8 cellular contexts compared by ENCODE assay signal in the genomic region with DNA sequence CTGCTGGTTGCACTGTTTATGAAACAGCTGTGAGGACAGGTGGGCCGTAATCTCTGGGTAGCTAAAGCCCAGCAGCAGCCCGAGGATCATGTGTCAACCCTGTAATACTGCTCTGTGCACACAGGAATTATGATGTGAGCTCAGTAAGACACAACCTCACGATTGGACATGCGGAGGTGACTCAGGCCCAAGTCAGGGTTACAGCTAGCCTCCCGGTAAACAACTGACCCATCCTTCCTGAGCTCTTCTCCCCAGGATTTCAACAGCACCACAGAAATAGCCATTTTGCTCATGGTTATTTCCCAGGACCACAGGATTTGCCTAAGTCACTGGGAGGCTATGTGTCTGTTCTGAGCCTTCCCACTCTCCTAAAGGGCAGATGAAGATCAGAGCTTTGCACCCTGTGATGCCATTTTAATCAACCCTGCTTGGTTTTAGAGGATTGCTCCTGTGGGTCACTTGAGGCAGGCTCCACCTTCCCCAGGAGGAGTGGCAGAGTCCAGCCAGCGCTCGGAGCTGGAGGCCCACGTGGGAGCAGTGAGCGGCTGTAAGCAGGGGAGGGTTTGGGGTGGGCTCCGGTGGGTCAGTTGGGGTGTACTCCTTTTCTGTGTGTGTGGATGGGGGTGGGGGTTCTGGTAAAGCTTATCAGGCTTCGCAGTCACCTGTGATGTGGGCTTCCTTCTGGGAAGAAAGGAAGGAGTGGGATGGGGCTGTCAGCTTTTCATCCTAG. TPM values are rescaled to one million over a fixed set of nuclear protein-coding genes. Genes with fewer than 3 reads are reported as not detected.
A peak's percentile ranks its signal among the peaks of the same experiment; 100 is the strongest.
DNase-seq lines count a peak whose midpoint lies in the region; ATAC-seq and TF ChIP-seq lines count a peak whose summit lies in the region.

A gene (plus strand): TSS at position 363 of the 730 bp plus-strand sequence. CDS start 6,256 bp downstream, outside the sequence.

- H3K36me3 Mint-ChIP-seq in natural killer cell treated with Interleukin-12 subunit alpha and Interleukin-12 subunit beta and Interleukin-15 and Interleukin-18, amount 100 ng/mL, for 72 hours = no peaks in the 10 kb centered on the region

- H4K20me1 ChIP-seq in Karpas-422 (ENCODE audit: insufficient read depth, low read depth, low read length) (no peaks in the 10 kb centered on the region), SK-N-SH (ENCODE audit: insufficient read depth) (no peaks in the 10 kb centered on the region)

- H3K4me3 Mint-ChIP-seq in natural killer cell treated with Interleukin-12 subunit alpha and Interleukin-12 subunit beta and Interleukin-15 and Interleukin-18, amount 100 ng/mL, for 72 hours = peak within 1 kb of the TSS; percentile 84

- peaks cover 2 to 14% of the 10 kb centered on the region in 2 donors for H3K27me3 Mint-ChIP-seq in natural killer cell treated with Interleukin-12 subunit alpha and Interleukin-12 subunit beta and Interleukin-15 and Interleukin-18, amount 100 ng/mL, for 72 hours

- DNase-seq in A172 (ENCODE audit: low spot score) = peak; percentile 91
- DNase-seq in GM12864 (ENCODE audit: low read depth) = no peak
- peak; percentile 68 for DNase-seq in Karpas-422
- peak; percentile 50 for DNase-seq in SK-N-SH
- no peak for DNase-seq in natural killer cell treated with Interleukin-12 subunit alpha and Interleukin-12 subunit beta and Interleukin-15 and Interleukin-18, amount 100 ng/mL, for 72 hours (ENCODE audit: low spot score)
- no peak for DNase-seq in SIG-M5 treated with dmso at 0.1 percent for 504 hours (lab: John Stamatoyannopoulos, UW; ENCODE audit: unreplicated experiment)

- H3K4me1 ChIP-seq in Karpas-422 (ENCODE audit: low read length) (peaks cover 65% of the 10 kb centered on the region), SK-N-SH (ENCODE audit: control insufficient read depth in 1 of 2, insufficient read depth in 2 of 2, low read depth in 1 of 2, low read length in 1 of 2) (peaks cover 12 to 34% of the 10 kb centered on the region in 2 experiments; a peak in 3 of 4 replicates), endocrine pancreas (ENCODE audit: control insufficient read depth, insufficient read depth, low read length) (peaks cover 10% of the 10 kb centered on the region)

- peak within 1 kb of the TSS; percentile 69 for H3K9ac ChIP-seq in Karpas-422 (ENCODE audit: low read length)
- peak within 1 kb of the TSS; percentile 58 for H3K9ac ChIP-seq in SK-N-SH
- peak within 1 kb of the TSS; percentile 99 for H3K9ac ChIP-seq in endocrine pancreas (ENCODE audit: control insufficient read depth, insufficient read depth, low read length)

- H3K27ac ChIP-seq in Karpas-422 (ENCODE audit: low read length) (peak within 1 kb of the TSS; percentile 93), SK-N-SH (ENCODE audit: low read depth in 2 of 2, low read length in 1 of 2) (peak within 1 kb of the TSS; percentile 70 to 78)

- H3K27ac Mint-ChIP-seq in natural killer cell treated with Interleukin-12 subunit alpha and Interleukin-12 subunit beta and Interleukin-15 and Interleukin-18, amount 100 ng/mL, for 72 hours = peak within 1 kb of the TSS; percentile 66 to 76

- H3K4me3 ChIP-seq in GM12864 (ENCODE audit: low read depth, low read length) (peak within 1 kb of the TSS; percentile 72), Karpas-422 (ENCODE audit: low read length) (peak within 1 kb of the TSS; percentile 65), SK-N-SH (ENCODE audit: low read depth in 2 of 2, low read length in 1 of 2) (peak within 1 kb of the TSS; percentile 35 to 62), endocrine pancreas (ENCODE audit: control insufficient read depth, insufficient read depth, low read length) (peak within 1 kb of the TSS; percentile 75)

- peak within 1 kb of the TSS; percentile 84 for H2AFZ ChIP-seq in Karpas-422 (ENCODE audit: low read length)
- H2AFZ ChIP-seq in SK-N-SH (ENCODE audit: low read depth) = peak within 1 kb of the TSS; percentile 85

- no peak for TF ChIP-seq EP300 in SK-N-SH (IDR thresholded peaks at IDR 0.05; ENCODE audit: borderline replicate concordance in 1 of 2, low read depth in 1 of 2, low read length in 1 of 2)

- H3K36me3 ChIP-seq in Karpas-422 (ENCODE audit: insufficient read depth, low read length) = no peaks in the 10 kb centered on the region
- no peaks in the 10 kb centered on the region for H3K36me3 ChIP-seq in SK-N-SH (replicated peaks in 1 of 2; ENCODE audit: control insufficient read depth in 1 of 2, insufficient read depth in 2 of 2, low read length in 1 of 2)
- no peaks in the 10 kb centered on the region for H3K36me3 ChIP-seq in endocrine pancreas (ENCODE audit: control insufficient read depth, insufficient read depth, low read length)

- no peaks in the 10 kb centered on the region for H3K79me2 ChIP-seq in Karpas-422 (ENCODE audit: low read length)
- no peaks in the 10 kb centered on the region for H3K79me2 ChIP-seq in SK-N-SH (ENCODE audit: insufficient read depth)

- POLR2A ChIA-PET in SK-N-SH (lab: Yijun Ruan, JAX) = interaction anchor here (1.3 to 2.0 kb wide), 3 partner anchors 49 to 86 kb away, joined by 3 to 5 read pairs (median 4); a partner anchor contains a TSS

- 41% methylated on average over 7 of the region's 11 CpGs for WGBS in SK-N-SH (ENCODE audit: low lambda C conversion rate)

- H3K9me3 ChIP-seq in Karpas-422 (ENCODE audit: low read length) = no peaks in the 10 kb centered on the region
- H3K9me3 ChIP-seq in SK-N-SH = no peaks in the 10 kb centered on the region
- H3K9me3 ChIP-seq in endocrine pancreas (ENCODE audit: control insufficient read depth, low read length) = no peaks in the 10 kb centered on the region

- CTCF ChIA-PET in SK-N-SH (lab: Yijun Ruan, JAX) = interaction anchor here (0.8 to 3.0 kb wide), 8 partner anchors 9 to 280 kb away, joined by 3 to 18 read pairs (median 4); a partner anchor contains a TSS

- no peak for TF ChIP-seq RAD21 in SK-N-SH (IDR thresholded peaks at IDR 0.05; ENCODE audit: low read length)

- TF ChIP-seq CTCF in GM12864 (IDR thresholded peaks at IDR 0.05; ENCODE audit: low read depth, low read length, missing control alignments) (no peak), SK-N-SH (IDR thresholded peaks at IDR 0.05) (no peak)

- H3K4me2 ChIP-seq in Karpas-422 (ENCODE audit: low read depth, low read length, poor library complexity, severe bottlenecking) = peak within 1 kb of the TSS; percentile 76
- peak within 1 kb of the TSS; percentile 82 for H3K4me2 ChIP-seq in SK-N-SH

- H3K9me3 Mint-ChIP-seq in natural killer cell treated with Interleukin-12 subunit alpha and Interleukin-12 subunit beta and Interleukin-15 and Interleukin-18, amount 100 ng/mL, for 72 hours = no peaks in the 10 kb centered on the region

- no peaks in the 10 kb centered on the region for H3F3A ChIP-seq in SK-N-SH (replicated peaks; ENCODE audit: insufficient read depth)

- H3K9me2 ChIP-seq in Karpas-422 (replicated peaks; ENCODE audit: insufficient read depth, low read length) (no peaks in the 10 kb centered on the region), SK-N-SH (no peaks in the 10 kb centered on the region)

- H3K4me1 Mint-ChIP-seq in natural killer cell treated with Interleukin-12 subunit alpha and Interleukin-12 subunit beta and Interleukin-15 and Interleukin-18, amount 100 ng/mL, for 72 hours (ENCODE audit: low read depth in 2 of 2) = peaks cover 44 to 53% of the 10 kb centered on the region in 2 donors

- H3K27me3 ChIP-seq in Karpas-422 (ENCODE audit: low read length) (no peaks in the 10 kb centered on the region), SK-N-SH (ENCODE audit: insufficient read depth) (no peaks in the 10 kb centered on the region), endocrine pancreas (ENCODE audit: control insufficient read depth, insufficient read depth, low read length) (no peaks in the 10 kb centered on the region)

- ATAC-seq in natural killer cell treated with Interleukin-12 subunit alpha and Interleukin-12 subunit beta and Interleukin-15 and Interleukin-18, amount 100 ng/mL, for 72 hours = peak; percentile 25 to 64
- ATAC-seq in HG03175 (IDR thresholded peaks at IDR 0.05; ENCODE audit: unreplicated experiment) = no peak

TF ChIP-seq in SK-N-SH, 30 proteins besides CTCF, POLR2A, EP300 and RAD21 (continues in another document):
- TF ChIP-seq EZH2phosphoT487 (IDR thresholded peaks at IDR 0.05; ENCODE audit: borderline replicate concordance, low read depth) = no peak
- peak; percentile 45; the same call in 1 of the 2 replicates for TF ChIP-seq FOSL2 (IDR thresholded peaks at IDR 0.05; ENCODE audit: borderline replicate concordance, low read depth)
- no peak for TF ChIP-seq ELF1 (IDR thresholded peaks at IDR 0.05)
- TF ChIP-seq RXRA (IDR thresholded peaks at IDR 0.05; ENCODE audit: borderline replicate concordance, low read depth) = no peak
- TF ChIP-seq NFIC (IDR thresholded peaks at IDR 0.05; ENCODE audit: borderline replicate concordance) = no peak
- no peak for TF ChIP-seq MEF2A (IDR thresholded peaks at IDR 0.05; ENCODE audit: borderline replicate concordance, low read depth)
- TF ChIP-seq, protein P1, sequence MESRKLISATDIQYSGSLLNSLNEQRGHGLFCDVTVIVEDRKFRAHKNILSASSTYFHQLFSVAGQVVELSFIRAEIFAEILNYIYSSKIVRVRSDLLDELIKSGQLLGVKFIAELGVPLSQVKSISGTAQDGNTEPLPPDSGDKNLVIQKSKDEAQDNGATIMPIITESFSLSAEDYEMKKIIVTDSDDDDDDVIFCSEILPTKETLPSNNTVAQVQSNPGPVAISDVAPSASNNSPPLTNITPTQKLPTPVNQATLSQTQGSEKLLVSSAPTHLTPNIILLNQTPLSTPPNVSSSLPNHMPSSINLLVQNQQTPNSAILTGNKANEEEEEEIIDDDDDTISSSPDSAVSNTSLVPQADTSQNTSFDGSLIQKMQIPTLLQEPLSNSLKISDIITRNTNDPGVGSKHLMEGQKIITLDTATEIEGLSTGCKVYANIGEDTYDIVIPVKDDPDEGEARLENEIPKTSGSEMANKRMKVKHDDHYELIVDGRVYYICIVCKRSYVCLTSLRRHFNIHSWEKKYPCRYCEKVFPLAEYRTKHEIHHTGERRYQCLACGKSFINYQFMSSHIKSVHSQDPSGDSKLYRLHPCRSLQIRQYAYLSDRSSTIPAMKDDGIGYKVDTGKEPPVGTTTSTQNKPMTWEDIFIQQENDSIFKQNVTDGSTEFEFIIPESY (IDR thresholded peaks at IDR 0.05; ENCODE audit: borderline replicate concordance, low read depth) = no peak
- no peak for TF ChIP-seq YY1 (IDR thresholded peaks at IDR 0.05; ENCODE audit: low read depth)
- TF ChIP-seq GABPA (IDR thresholded peaks at IDR 0.05; ENCODE audit: low read depth) = no peak

RNA-seq across cellular contexts. Expression of the gene that starts here (rescaled TPM):
- total RNA-seq in A172 (2014; rRNA removed; shearing (Covaris generic)) = 1.6 and 3.9 TPM in 2 replicates
- total RNA-seq in Karpas-422 (2014; rRNA removed; shearing (Covaris generic); ENCODE audit: low replicate concordance) = 7.5 and 12.5 TPM in 2 replicates
- polyA plus RNA-seq in SK-N-SH (2012; rRNA removed) = 1.7 and 2.1 TPM in 2 replicates
- 1.1 and 1.6 TPM in 2 replicates for polyA plus RNA-seq in SK-N-SH (2012; cell fraction: cytosol; rRNA removed)
- polyA plus RNA-seq in SK-N-SH (2012; cell fraction: nucleus; rRNA removed) = 4.1 and 4.6 TPM in 2 replicates
- total RNA-seq in natural killer cell treated with Interleukin-12 subunit alpha and Interleukin-12 subunit beta and Interleukin-15 and Interleukin-18, amount 100 ng/mL, for 72 hours = 10 to 100 TPM; 10.9 to 11.3 TPM

Comparison
In these comparisons a context has a peak if more than half of its experiments do, and no peak if none do; other contexts are left out.
1. DNase-seq: peak in A172 (single experiment), Karpas-422 (single experiment) and SK-N-SH (single experiment); none in GM12864 (single experiment), natural killer cell treated with Interleukin-12 subunit alpha and Interleukin-12 subunit beta and Interleukin-15 and Interleukin-18, amount 100 ng/mL, for 72 hours (single experiment) and SIG-M5 treated with dmso at 0.1 percent for 504 hours (single experiment).
2. Peak in every context shown above with its lines, with median percentiles within 50 percentile points of each other: H3K4me3 ChIP-seq and H3K9ac ChIP-seq.